Comparison of ENCODE assay signal across 8 cellular contexts in genomic region chr1:113978863-113979702, GRCh38. TPM values are rescaled to one million over a fixed set of nuclear protein-coding genes. Genes with fewer than 3 reads are reported as not detected.
A peak's percentile ranks its signal among the peaks of the same experiment; 100 is the strongest.
DNase-seq lines count a peak whose midpoint lies in the region; ATAC-seq and TF ChIP-seq lines count a peak whose summit lies in the region.

Gene OLFML3 (plus strand): TSS chr1:113979474. CDS start chr1:113979517, 43 bp downstream.

- no peak for ATAC-seq in GM21619 (IDR thresholded peaks at IDR 0.05; ENCODE audit: unreplicated experiment)

- TF ChIP-seq CTCF in glutamatergic neuron (IDR thresholded peaks at IDR 0.05; ENCODE audit: partially characterized antibody, unreplicated experiment) = peak; percentile 58

- no peak within 1 kb of the TSS for H3K4me3 Mint-ChIP-seq in activated naive CD8-positive, alpha-beta T cell
- H3K4me3 Mint-ChIP-seq in glutamatergic neuron (ENCODE audit: unreplicated experiment) = peak within 1 kb of the TSS; percentile 83

- TF ChIP-seq RAD21 in Ishikawa (IDR thresholded peaks at IDR 0.05; ENCODE audit: low read depth) = peak; percentile 83

- peak within 1 kb of the TSS; percentile 66 for H3K27ac Mint-ChIP-seq in activated naive CD8-positive, alpha-beta T cell
- H3K27ac Mint-ChIP-seq in glutamatergic neuron (ENCODE audit: unreplicated experiment) = peak within 1 kb of the TSS; percentile 92

- no peaks in the 10 kb centered on the region for H3K9me3 Mint-ChIP-seq in activated naive CD8-positive, alpha-beta T cell (ENCODE audit: low read depth)
- peaks cover 2% of the 10 kb centered on the region for H3K9me3 Mint-ChIP-seq in glutamatergic neuron (ENCODE audit: unreplicated experiment)

- H3K4me1 Mint-ChIP-seq in activated naive CD8-positive, alpha-beta T cell (ENCODE audit: low read depth) = peaks cover 46% of the 10 kb centered on the region
- peaks cover 43% of the 10 kb centered on the region for H3K4me1 Mint-ChIP-seq in glutamatergic neuron (ENCODE audit: low read depth, unreplicated experiment)

- H3K36me3 Mint-ChIP-seq in activated naive CD8-positive, alpha-beta T cell = no peaks in the 10 kb centered on the region
- H3K36me3 Mint-ChIP-seq in glutamatergic neuron (ENCODE audit: unreplicated experiment) = no peaks in the 10 kb centered on the region

- DNase-seq in GDM1 (lab: John Stamatoyannopoulos, UW) = peak; percentile 44
- peak; percentile 89 for DNase-seq in OCI-M1 (lab: John Stamatoyannopoulos, UW)
- DNase-seq in glutamatergic neuron = peak; percentile 82
- peak in 43 of 56 donors; percentile 8 to 90 (median 53) for DNase-seq in nucleus accumbens (lab: John Stamatoyannopoulos, UW)
- DNase-seq in ureter (ENCODE audit: low spot score) = peak; percentile 87

- no peaks in the 10 kb centered on the region for H3K27me3 Mint-ChIP-seq in activated naive CD8-positive, alpha-beta T cell
- H3K27me3 Mint-ChIP-seq in glutamatergic neuron (ENCODE audit: unreplicated experiment) = peaks cover 14% of the 10 kb centered on the region

- no peak for TF ChIP-seq EP300 in Ishikawa (IDR thresholded peaks at IDR 0.05; ENCODE audit: borderline replicate concordance)

TF ChIP-seq in Ishikawa, 13 proteins besides CTCF, POLR2A, EP300 and RAD21:
- TF ChIP-seq TCF12 (IDR thresholded peaks at IDR 0.05; ENCODE audit: low read depth) (no peak), ZBTB7A (IDR thresholded peaks at IDR 0.05; ENCODE audit: low read depth) (no peak)

RNA-seq across cellular contexts. Expression of gene OLFML3, which starts in this region (rescaled TPM):
- total RNA-seq in glutamatergic neuron (ENCODE audit: unreplicated experiment) (2.9 TPM), ureter (43.5 TPM)

Comparison
In these comparisons a context has a peak if more than half of its experiments do, and no peak if none do; other contexts are left out.
1. RNA of gene OLFML3 (total RNA-seq): 43.5 TPM in ureter (single experiment); 2.9 TPM in glutamatergic neuron (single experiment); every median in the first group is over 10 times any median in the second.
2. Peak in every context shown above with its lines, with median percentiles within 50 percentile points of each other: DNase-seq.